In genomic region chr2:62456721-62457539, GRCh38 we compare ENCODE assay signal across 1 cellular context.
A peak's percentile ranks its signal among the peaks of the same experiment; 100 is the strongest.
TF ChIP-seq lines count a peak whose summit lies in the region.

No MANE protein-coding gene starts in this region.

TF ChIP-seq in HepG2, 621 proteins besides CTCF, POLR2A, EP300 and RAD21 (continued from another document and continues in another):
- TF ChIP-seq ZNF512 (CRISPR knock-in tag; IDR thresholded peaks at IDR 0.05): no peak
- no peak for TF ChIP-seq STAT5B (CRISPR knock-in tag; IDR thresholded peaks at IDR 0.05)
- no peak for TF ChIP-seq ZNF749 (CRISPR knock-in tag; IDR thresholded peaks at IDR 0.05; ENCODE audit: borderline replicate concordance)
- peak; percentile 99 for TF ChIP-seq ZSCAN31 (CRISPR knock-in tag; IDR thresholded peaks at IDR 0.05; ENCODE audit: low read depth)
- TF ChIP-seq E2F1 (CRISPR knock-in tag; IDR thresholded peaks at IDR 0.05): peak; percentile 41
- no peak; the same call in 1 of the 2 replicates for TF ChIP-seq CBX5 (CRISPR knock-in tag; IDR thresholded peaks at IDR 0.05; ENCODE audit: borderline replicate concordance)
- no peak for TF ChIP-seq ZSCAN9 (CRISPR knock-in tag; IDR thresholded peaks at IDR 0.05; ENCODE audit: borderline replicate concordance)
- peak; percentile 79 for TF ChIP-seq PATZ1 (CRISPR knock-in tag; IDR thresholded peaks at IDR 0.05)
- 0 out of 2 replicates have a peak, but pooled peaks have one; percentile 41 for TF ChIP-seq PHF20 (CRISPR knock-in tag; IDR thresholded peaks at IDR 0.05)
- TF ChIP-seq POLR2AphosphoS5 (IDR thresholded peaks at IDR 0.05; ENCODE audit: low read depth, low read length): no peak
- no peak for TF ChIP-seq MBD4 (IDR thresholded peaks at IDR 0.05; ENCODE audit: borderline replicate concordance, low read length)
- peak; percentile 87 for TF ChIP-seq CBX1 (IDR thresholded peaks at IDR 0.05; ENCODE audit: low read depth)
- no peak for TF ChIP-seq TCF12 (IDR thresholded peaks at IDR 0.05)
- TF ChIP-seq TCF12 (CRISPR knock-in tag; IDR thresholded peaks at IDR 0.05): peak; percentile 83
- peak; percentile 17 for TF ChIP-seq MAX (IDR thresholded peaks at IDR 0.05)
- peak; percentile 57; the same call in 1 of the 2 replicates for TF ChIP-seq DRAP1 (CRISPR knock-in tag; IDR thresholded peaks at IDR 0.05)
- TF ChIP-seq TARDBP (CRISPR knock-in tag; IDR thresholded peaks at IDR 0.05): peak; percentile 49; the same call in 1 of the 2 replicates
- TF ChIP-seq ZUFSP (CRISPR knock-in tag; IDR thresholded peaks at IDR 0.05; ENCODE audit: borderline replicate concordance): no peak
- no peak for TF ChIP-seq ZSCAN29 (CRISPR knock-in tag; conservative IDR thresholded peaks at IDR 0.05)
- TF ChIP-seq RAD51 (IDR thresholded peaks at IDR 0.05; ENCODE audit: borderline replicate concordance): no peak
- TF ChIP-seq FLYWCH1 (CRISPR knock-in tag; IDR thresholded peaks at IDR 0.05): no peak
- 0 out of 2 replicates have a peak, but pooled peaks have one; percentile 48 for TF ChIP-seq ZNF644 (CRISPR knock-in tag; IDR thresholded peaks at IDR 0.05; ENCODE audit: low read depth)
- TF ChIP-seq HNRNPH1 (optimal IDR thresholded peaks at IDR 0.05; ENCODE audit: low read depth, low read length): no peak
- TF ChIP-seq SETDB1 (CRISPR knock-in tag; IDR thresholded peaks at IDR 0.05; ENCODE audit: borderline replicate concordance): no peak
- peak; percentile 54; the same call in 1 of the 2 replicates for TF ChIP-seq ZNF629 (CRISPR knock-in tag; conservative IDR thresholded peaks at IDR 0.05)
- TF ChIP-seq ZNF713 (CRISPR knock-in tag; IDR thresholded peaks at IDR 0.05): no peak
- TF ChIP-seq RELA (CRISPR knock-in tag; IDR thresholded peaks at IDR 0.05): peak; percentile 85
- peak; percentile 88 for TF ChIP-seq THRA (CRISPR knock-in tag; IDR thresholded peaks at IDR 0.05; ENCODE audit: borderline replicate concordance)
- TF ChIP-seq SNAPC2 (CRISPR knock-in tag; IDR thresholded peaks at IDR 0.05): no peak
- TF ChIP-seq ZNF276 (CRISPR knock-in tag; IDR thresholded peaks at IDR 0.05; ENCODE audit: low read depth): peak; percentile 76
- peak; percentile 95 for TF ChIP-seq ZSCAN30 (CRISPR knock-in tag; IDR thresholded peaks at IDR 0.05)
- TF ChIP-seq ZNF510 (CRISPR knock-in tag; IDR thresholded peaks at IDR 0.05; ENCODE audit: low read depth): peak; percentile 11; the same call in 1 of the 2 replicates
- TF ChIP-seq HMGA1 (CRISPR knock-in tag; conservative IDR thresholded peaks at IDR 0.05): no peak
- TF ChIP-seq POLR2G (IDR thresholded peaks at IDR 0.05; ENCODE audit: low read depth, low read length): peak; percentile 59
- peak; percentile 86 for TF ChIP-seq ZNF546 (CRISPR knock-in tag; conservative IDR thresholded peaks at IDR 0.05)
- TF ChIP-seq PPARG (CRISPR knock-in tag; conservative IDR thresholded peaks at IDR 0.05): peak; percentile 73; the same call in 1 of the 2 replicates
- TF ChIP-seq ZNF790 (CRISPR knock-in tag; IDR thresholded peaks at IDR 0.05; ENCODE audit: borderline replicate concordance): peak; percentile 83; the same call in 1 of the 2 replicates
- TF ChIP-seq HNF4G (IDR thresholded peaks at IDR 0.05; ENCODE audit: borderline replicate concordance, low read depth, low read length): no peak
- no peak; the same call in 1 of the 2 replicates for TF ChIP-seq HNF4G (CRISPR knock-in tag; IDR thresholded peaks at IDR 0.05; ENCODE audit: borderline replicate concordance, low read depth)
- TF ChIP-seq ZFP1 (CRISPR knock-in tag; IDR thresholded peaks at IDR 0.05): no peak
- TF ChIP-seq PBX2 (CRISPR knock-in tag; IDR thresholded peaks at IDR 0.05): no peak
- peak; percentile 76 for TF ChIP-seq HNRNPK (IDR thresholded peaks at IDR 0.05; ENCODE audit: low read depth, low read length, poor library complexity, severe bottlenecking)
- TF ChIP-seq ARID4A (CRISPR knock-in tag; IDR thresholded peaks at IDR 0.05; ENCODE audit: borderline replicate concordance): peak; percentile 69; the same call in 1 of the 2 replicates
- peak; percentile 86; the same call in 1 of the 2 replicates for TF ChIP-seq ZMYM2 (CRISPR knock-in tag; IDR thresholded peaks at IDR 0.05)
- TF ChIP-seq ARNT2 (CRISPR knock-in tag; IDR thresholded peaks at IDR 0.05; ENCODE audit: low read depth): peak; percentile 87
- TF ChIP-seq SOX5 (CRISPR knock-in tag; IDR thresholded peaks at IDR 0.05; ENCODE audit: borderline replicate concordance): no peak; the same call in 1 of the 2 replicates
- TF ChIP-seq ZNF761 (CRISPR knock-in tag; conservative IDR thresholded peaks at IDR 0.05): peak; percentile 53
- TF ChIP-seq ATF7 (IDR thresholded peaks at IDR 0.05): no peak
- no peak for TF ChIP-seq ATF7 (CRISPR knock-in tag; IDR thresholded peaks at IDR 0.05)
- no peak for TF ChIP-seq TEF (CRISPR knock-in tag; IDR thresholded peaks at IDR 0.05)
